In genomic region chr16:15059324-15059723, GRCh38 we compare ENCODE assay signal across 17 cellular contexts. TPM values are rescaled to one million over a fixed set of nuclear protein-coding genes. Genes with fewer than 3 reads are reported as not detected.
DNase-seq lines count a peak whose midpoint lies in the region; ATAC-seq, FAIRE-seq and TF ChIP-seq lines count a peak whose summit lies in the region.
"Had no signal": no experiment of that assay in that cellular context is flagged by ENCODE, and none has a peak within 500 bp of the region (broad histone marks: within the 10 kb centered on the region; RNA-seq: fewer than 3 reads in every experiment).

No MANE protein-coding gene starts in this region.

- no peaks in the 10 kb centered on the region for H3K36me3 Mint-ChIP-seq in IgD-negative memory B cell

- dilution Hi-C loops in endothelial cell of umbilical vein (cut with MboI; ENCODE audit: extremely low pct_ligation_motif_present, low sequenced_read_pairs), result no loop called here

- in situ Hi-C loops in gastrocnemius medialis (cut with MboI; ENCODE audit: low sequenced_read_pairs in 4 of 4) (no loop called here), HAP-1 (cut with MboI; ENCODE audit: low sequenced_read_pairs) (no loop called here)

- intact Hi-C loops in endothelial cell of umbilical vein (cut with micrococcal nuclease), result loop anchor here (10.0 kb wide), 1 partner anchor 85 kb away; the partner anchor contains the start of gene PDXDC1
- intact Hi-C loops in gastrocnemius medialis (cut with DNase I; ENCODE audit: low total_unique reads), result no loop called here

- H3K36me3 ChIP-seq in endothelial cell of umbilical vein (ENCODE audit: control insufficient read depth in 2 of 2, extremely low read depth in 1 of 2, insufficient read depth in 2 of 2, low read length in 2 of 2) (peaks cover 15 to 19% of the 10 kb centered on the region in 2 experiments), gastrocnemius medialis (peaks cover 0 to 52% of the 10 kb centered on the region in 2 donors), HAP-1 (replicated peaks) (peaks cover 30% of the 10 kb centered on the region)

- peak overlapping the region in 1 of 4 donors; percentile 43 for H3K4me3 Mint-ChIP-seq in IgD-negative memory B cell
- H3K4me3 Mint-ChIP-seq: CD4-positive, CD25-positive, alpha-beta regulatory T cell; CD8-positive, alpha-beta T cell had no signal

- CTCF ChIA-PET in endothelial cell of umbilical vein (lab: Charles Lee), result no interaction called here

- no peak for ATAC-seq in gastrocnemius medialis
- ATAC-seq: CD8-positive, alpha-beta T cell had no signal

- H4K20me1 ChIP-seq in endothelial cell of umbilical vein (replicated peaks; ENCODE audit: control insufficient read depth, extremely low read depth, insufficient read depth, low read length), result peaks cover 2% of the 10 kb centered on the region

- no peaks in the 10 kb centered on the region for H3K9me3 Mint-ChIP-seq in IgD-negative memory B cell
- H3K9me3 Mint-ChIP-seq: CD4-positive, CD25-positive, alpha-beta regulatory T cell; CD8-positive, alpha-beta T cell had no signal

- H3K4me1 Mint-ChIP-seq in IgD-negative memory B cell, result peaks cover 8 to 14% (median 9%) of the 10 kb centered on the region in 3 donors

- FAIRE-seq in endothelial cell of umbilical vein (lab: Jason Lieb, UNC), result no peak
- FAIRE-seq: G401.6, GM12892, H54 had no signal

- no peak overlapping the region for H3K9ac ChIP-seq in endothelial cell of umbilical vein (replicated peaks; ENCODE audit: extremely low read depth, insufficient read depth, low read length)

- no peaks in the 10 kb centered on the region for H3K27me3 ChIP-seq in endothelial cell of umbilical vein (ENCODE audit: control insufficient read depth in 2 of 2, insufficient read depth in 2 of 2, low read length in 2 of 2)
- H3K27me3 ChIP-seq in gastrocnemius medialis, result no peaks in the 10 kb centered on the region
- no peaks in the 10 kb centered on the region for H3K27me3 ChIP-seq in HAP-1 (ENCODE audit: low read depth)

- POLR2A ChIA-PET in endothelial cell of umbilical vein (lab: Charles Lee), result no interaction called here

- TF ChIP-seq POLR2A in endothelial cell of umbilical vein (IDR thresholded peaks at IDR 0.05; ENCODE audit: low read depth, low read length) (no peak), gastrocnemius medialis (IDR thresholded peaks at IDR 0.05) (no peak)

- no peak overlapping the region for H2AFZ ChIP-seq in endothelial cell of umbilical vein (ENCODE audit: low read depth, low read length)

- H3K27ac Mint-ChIP-seq in IgD-negative memory B cell, result peak overlapping the region in 2 of 3 donors; percentile 18 to 39
- H3K27ac Mint-ChIP-seq: CD8-positive, alpha-beta T cell had no signal

- H3K79me2 ChIP-seq in endothelial cell of umbilical vein (ENCODE audit: control insufficient read depth, insufficient read depth, low read length), result peaks cover 13% of the 10 kb centered on the region

- H3K9me1 ChIP-seq in endothelial cell of umbilical vein (replicated peaks; ENCODE audit: control insufficient read depth, extremely low read depth, insufficient read depth, low read length), result no peaks in the 10 kb centered on the region

- H3K4me3 ChIP-seq in endothelial cell of umbilical vein (replicated peaks in 1 of 3; ENCODE audit: insufficient read depth in 1 of 3, low read depth in 1 of 3, low read length in 3 of 3) (no peak overlapping the region), gastrocnemius medialis (no peak overlapping the region), HAP-1 (no peak overlapping the region)

- H3K27ac ChIP-seq in C4-2B (peak overlapping the region; percentile 53), endothelial cell of umbilical vein (ENCODE audit: insufficient read depth, low read depth, low read length) (no peak overlapping the region), gastrocnemius medialis (no peak overlapping the region)

- no peak overlapping the region for H3K4me2 ChIP-seq in endothelial cell of umbilical vein (ENCODE audit: insufficient read depth, low read length)

- TF ChIP-seq CTCF in C4-2B (conservative IDR thresholded peaks at IDR 0.05) (no peak), endothelial cell of umbilical vein (IDR thresholded peaks at IDR 0.05; ENCODE audit: extremely low read depth in 1 of 2, insufficient read depth in 1 of 2, low read depth in 1 of 2, low read length in 2 of 2) (no peak), gastrocnemius medialis (IDR thresholded peaks at IDR 0.05 in 4 of 5, conservative IDR thresholded peaks at IDR 0.05 in 1 of 5) (no peak)

- peaks cover 23% of the 10 kb centered on the region for H3K4me1 ChIP-seq in endothelial cell of umbilical vein (ENCODE audit: control insufficient read depth, extremely low read depth, insufficient read depth, low read length)
- peaks cover 5 to 9% of the 10 kb centered on the region in 2 donors for H3K4me1 ChIP-seq in gastrocnemius medialis
- H3K4me1 ChIP-seq in HAP-1, result no peaks in the 10 kb centered on the region

- no peaks in the 10 kb centered on the region for H3K27me3 Mint-ChIP-seq in IgD-negative memory B cell
- H3K27me3 Mint-ChIP-seq: CD4-positive, CD25-positive, alpha-beta regulatory T cell had no signal

- DNase-seq in endothelial cell of umbilical vein (ENCODE audit: low read depth, low spot score) (peak; percentile 0), gastrocnemius medialis (no peak), HAP-1 (ENCODE audit: low spot score in 2 of 2) (no peak), occipital lobe (lab: John Stamatoyannopoulos, UW) (no peak)
- DNase-seq: C1 segment of cervical spinal cord; Caco-2; CD4-positive, CD25-positive, alpha-beta regulatory T cell; CD8-positive, alpha-beta T cell; DMS153; DND-41; GOT3; HCEC 1CT had no signal

- BruUV-seq in endothelial cell of umbilical vein (replicated peaks; lab: Mats Ljungman, UMichigan), result no TSS peak

- H3K9me3 ChIP-seq in endothelial cell of umbilical vein (replicated peaks; ENCODE audit: control insufficient read depth, insufficient read depth, low read length) (no peaks in the 10 kb centered on the region), gastrocnemius medialis (no peaks in the 10 kb centered on the region), HAP-1 (no peaks in the 10 kb centered on the region)
- H3K9me3 ChIP-seq: Caco-2 had no signal

TF ChIP-seq in endothelial cell of umbilical vein, 7 proteins besides CTCF, POLR2A, EP300 and RAD21:
- TF ChIP-seq JUN (IDR thresholded peaks at IDR 0.05; ENCODE audit: borderline replicate concordance, insufficient read depth, insufficient read length, low read depth) (no peak), FOS (IDR thresholded peaks at IDR 0.05; ENCODE audit: borderline replicate concordance, insufficient read depth, low read length) (no peak), EZH2 (IDR thresholded peaks at IDR 0.05; ENCODE audit: borderline replicate concordance, low read depth, low read length, severe bottlenecking) (no peak), MAX (IDR thresholded peaks at IDR 0.05; ENCODE audit: insufficient read depth, insufficient read length) (no peak), POLR2AphosphoS5 (IDR thresholded peaks at IDR 0.05; ENCODE audit: insufficient read depth, low read depth, low read length) (no peak), GATA2 (IDR thresholded peaks at IDR 0.05; ENCODE audit: insufficient read depth, insufficient read length, low read depth, low read length) (no peak), MYC (IDR thresholded peaks at IDR 0.05; ENCODE audit: low read depth, low read length) (no peak)

RNA-seq across cellular contexts. Expression of gene NTAN1, which starts 3.5 kb away (rescaled TPM):
- polyA plus RNA-seq in IgD-negative memory B cell (58.0 TPM), endothelial cell of umbilical vein (104 and 105 TPM in 2 replicates)
- total RNA-seq in endothelial cell of umbilical vein (93.8 and 94.6 TPM in 2 replicates), gastrocnemius medialis (10 to 100 TPM; 33.4 to 40.3 (median 35.8) TPM), occipital lobe (25.1 TPM)
- polyA plus RNA-seq in endothelial cell of umbilical vein (2011; cell fraction: cytosol; rRNA removed), result 104 and 121 TPM in 2 replicates
- 84.5 and 85.0 TPM in 2 replicates for polyA plus RNA-seq in endothelial cell of umbilical vein (2011; cell fraction: nucleus; rRNA removed)
- 102 and 127 TPM in 2 replicates for polyA plus RNA-seq in endothelial cell of umbilical vein (2012)
- polyA minus RNA-seq in endothelial cell of umbilical vein, result 101 and 108 TPM in 2 replicates
- polyA minus RNA-seq in endothelial cell of umbilical vein (2011; cell fraction: cytosol; rRNA and poly(A)+ RNA removed), result 9.7 TPM
- polyA minus RNA-seq in endothelial cell of umbilical vein (2011; cell fraction: nucleus; rRNA and poly(A)+ RNA removed), result 47.0 and 51.6 TPM in 2 replicates

RNA-seq across cellular contexts. Expression of gene RRN3, which starts 34.7 kb away (rescaled TPM):
- polyA plus RNA-seq in IgD-negative memory B cell (26.1 TPM), endothelial cell of umbilical vein (12.3 and 15.1 TPM in 2 replicates)
- total RNA-seq in endothelial cell of umbilical vein (22.7 and 26.5 TPM in 2 replicates), gastrocnemius medialis (10 to 100 TPM; 32.8 to 76.4 (median 49.3) TPM), occipital lobe (93.9 TPM)
- polyA plus RNA-seq in endothelial cell of umbilical vein (2011; cell fraction: cytosol; rRNA removed), result 17.0 and 17.4 TPM in 2 replicates
- polyA plus RNA-seq in endothelial cell of umbilical vein (2011; cell fraction: nucleus; rRNA removed), result 30.3 and 33.3 TPM in 2 replicates
- 28.0 and 30.8 TPM in 2 replicates for polyA plus RNA-seq in endothelial cell of umbilical vein (2012)
- polyA minus RNA-seq in endothelial cell of umbilical vein, result 34.4 and 36.9 TPM in 2 replicates
- 24.3 TPM for polyA minus RNA-seq in endothelial cell of umbilical vein (2011; cell fraction: cytosol; rRNA and poly(A)+ RNA removed)
- polyA minus RNA-seq in endothelial cell of umbilical vein (2011; cell fraction: nucleus; rRNA and poly(A)+ RNA removed), result 14.8 and 23.0 TPM in 2 replicates
